12 cellular contexts compared by ENCODE assay signal in genomic region chr4:41363384-41363981, GRCh38.
A peak's percentile ranks its signal among the peaks of the same experiment; 100 is the strongest.
DNase-seq lines count a peak whose midpoint lies in the region; ATAC-seq, FAIRE-seq and TF ChIP-seq lines count a peak whose summit lies in the region.
"Had no signal": no experiment of that assay in that cellular context is flagged by ENCODE, and none has a peak within 500 bp of the region (broad histone marks: within the 10 kb centered on the region; RNA-seq: fewer than 3 reads in every experiment).

No MANE protein-coding gene starts in this region.

- peak overlapping the region; percentile 23 for H2AFZ ChIP-seq in astrocyte (ENCODE audit: low read depth, low read length)

- peaks cover 37% of the 10 kb centered on the region for H3K27me3 ChIP-seq in astrocyte (ENCODE audit: insufficient read depth, low read length)
- no peaks in the 10 kb centered on the region for H3K27me3 ChIP-seq in right cardiac atrium (ENCODE audit: control insufficient read depth, insufficient read depth)

- DNase-seq in EH (ENCODE audit: low read depth) (peak; percentile 95), astrocyte (ENCODE audit: low read depth) (peak; percentile 75), right cardiac atrium (peak; percentile 53 to 78 (median 68)), retinal pigment epithelial cell (ENCODE audit: low read depth) (peak; percentile 87), RPMI8226 (no peak), DMS114 treated with DMSO at 0.1 percent for 48 hours (lab: John Stamatoyannopoulos, UW; ENCODE audit: unreplicated experiment) (no peak)
- DNase-seq: activated T-cell treated with anti-CD3 and anti-CD28 coated beads, Interleukin-2, amount 50 U/mL, for 48 hours; DND-41 had no signal

- H3K9me3 ChIP-seq in astrocyte (ENCODE audit: insufficient read depth, low read depth, low read length) = no peaks in the 10 kb centered on the region
- no peaks in the 10 kb centered on the region for H3K9me3 ChIP-seq in right cardiac atrium (ENCODE audit: control insufficient read depth, low read length)

- H3K4me1 Mint-ChIP-seq in astrocyte (ENCODE audit: low read depth, unreplicated experiment) = peaks cover 7% of the 10 kb centered on the region

- peaks cover 12% of the 10 kb centered on the region for H3K4me1 ChIP-seq in astrocyte (ENCODE audit: insufficient read depth, low read length)
- H3K4me1 ChIP-seq in right cardiac atrium (ENCODE audit: control insufficient read depth, insufficient read depth, low read length) = peaks cover 8% of the 10 kb centered on the region

- H3K27ac ChIP-seq in astrocyte (ENCODE audit: low read depth, low read length) (peak overlapping the region; percentile 38), right cardiac atrium (ENCODE audit: low read length) (peak overlapping the region; percentile 96)

- H3K4me3 Mint-ChIP-seq in astrocyte (ENCODE audit: unreplicated experiment) = no peak overlapping the region

- H3K27ac Mint-ChIP-seq in astrocyte (ENCODE audit: unreplicated experiment) = no peak overlapping the region

- intact Hi-C loops in right cardiac atrium (cut with DNase I) = loop anchor here in 3 of 4 donors (5.0 to 10.0 kb wide), 5 partner anchors 59 to 174 kb away; partner anchors contain the start of gene LIMCH1 (in 2 of the 3)

- no peak for TF ChIP-seq CTCF in astrocyte (IDR thresholded peaks at IDR 0.05; ENCODE audit: insufficient read depth, low read depth, low read length)
- peak; percentile 13 for TF ChIP-seq CTCF in retinal pigment epithelial cell (conservative IDR thresholded peaks at IDR 0.05; ENCODE audit: low read depth, low read length)

- ATAC-seq in right cardiac atrium (peak; percentile 26 to 29), HG03378 (IDR thresholded peaks at IDR 0.05; ENCODE audit: unreplicated experiment) (no peak), GM18517 (IDR thresholded peaks at IDR 0.05; ENCODE audit: unreplicated experiment) (no peak)
- ATAC-seq: K562, SK-N-SH treated with all-trans-retinoic acid at 6 μM for 48 hours had no signal

- WGBS in right cardiac atrium = 19% methylated on average over 9 of the region's 9 CpGs

- H3K36me3 ChIP-seq in astrocyte (ENCODE audit: insufficient read depth, low read length) = no peaks in the 10 kb centered on the region

- no peaks in the 10 kb centered on the region for H4K20me1 ChIP-seq in astrocyte (ENCODE audit: insufficient read depth, low read length)

- H3K4me2 ChIP-seq in astrocyte (ENCODE audit: low read length) = peak overlapping the region; percentile 60

- FAIRE-seq in astrocyte (lab: Jason Lieb, UNC) = no peak
- FAIRE-seq: K562 had no signal

- H3K36me3 Mint-ChIP-seq in astrocyte (ENCODE audit: low read depth, unreplicated experiment) = no peaks in the 10 kb centered on the region

- peaks cover 21% of the 10 kb centered on the region for H3K27me3 Mint-ChIP-seq in astrocyte (ENCODE audit: low read depth, unreplicated experiment)

- H3K4me3 ChIP-seq in astrocyte (ENCODE audit: insufficient read depth, low read depth, low read length) = no peak overlapping the region
- H3K4me3 ChIP-seq in right cardiac atrium (ENCODE audit: low read length) = peak overlapping the region; percentile 11
- H3K4me3 ChIP-seq in retinal pigment epithelial cell (ENCODE audit: low read length) = peak overlapping the region; percentile 67
- H3K4me3 ChIP-seq: K562 had no signal

- no peaks in the 10 kb centered on the region for H3K79me2 ChIP-seq in astrocyte (ENCODE audit: insufficient read depth, low read length)

- H3K9ac ChIP-seq in astrocyte (ENCODE audit: low read length) = no peak overlapping the region

- no peaks in the 10 kb centered on the region for H3K9me3 Mint-ChIP-seq in astrocyte (ENCODE audit: unreplicated experiment)

Comparison
In these comparisons a context has a peak if more than half of its experiments do, and no peak if none do; other contexts are left out.
1. DNase-seq: peak in EH (single experiment), astrocyte (single experiment), right cardiac atrium (3 of 3) and retinal pigment epithelial cell (single experiment); none in RPMI8226 (single experiment) and DMS114 treated with DMSO at 0.1 percent for 48 hours (single experiment).
2. ATAC-seq: peak in right cardiac atrium (2 of 2); none in HG03378 (single experiment) and GM18517 (single experiment).